Comparison of ENCODE assay signal across 17 cellular contexts in the genomic region with DNA sequence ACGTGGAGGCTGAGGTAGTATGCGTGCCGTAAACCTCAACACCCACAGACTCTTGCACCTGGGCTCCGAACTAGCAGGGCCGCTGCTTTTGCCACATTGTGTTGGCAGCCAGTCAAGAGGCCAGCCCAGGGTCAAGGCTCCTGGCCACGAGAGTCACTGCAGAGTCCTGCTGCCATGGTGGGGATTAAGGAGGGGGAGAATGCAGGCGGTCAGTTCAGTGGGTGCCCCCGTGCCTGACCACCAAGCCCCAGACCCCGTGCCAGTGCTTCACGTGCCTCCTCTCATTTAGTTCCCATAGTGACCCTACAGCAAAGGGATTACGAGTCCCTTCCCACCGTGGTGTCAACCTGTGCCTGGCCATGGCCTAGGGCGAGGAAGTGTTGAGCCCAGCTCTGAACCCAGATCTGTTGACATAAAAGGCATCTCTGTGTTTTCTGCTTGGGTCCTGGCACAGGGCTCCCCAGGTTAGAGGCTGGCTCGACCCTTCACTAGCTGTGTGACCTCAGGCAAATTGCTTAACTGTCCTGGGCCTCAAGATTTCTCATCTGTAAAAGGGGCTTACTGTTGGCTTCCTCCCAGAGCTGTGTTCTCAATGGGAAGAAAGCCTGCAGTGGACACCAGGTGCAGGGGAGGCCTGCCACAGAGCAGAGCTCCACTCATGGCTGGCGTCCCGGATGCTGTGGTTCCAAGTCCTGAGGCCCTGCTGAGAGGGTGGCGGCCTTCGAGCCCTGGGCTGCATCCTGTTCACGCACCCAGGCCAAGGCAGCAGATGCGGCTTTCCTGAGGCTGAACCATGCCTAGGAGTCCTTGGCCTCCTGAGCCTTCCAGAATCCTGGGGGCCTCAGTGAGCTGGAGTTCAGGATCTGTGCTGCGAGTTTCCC. TPM values are rescaled to one million over a fixed set of nuclear protein-coding genes. Genes with fewer than 3 reads are reported as not detected.
DNase-seq lines count a peak whose midpoint lies in the region; ATAC-seq, FAIRE-seq and TF ChIP-seq lines count a peak whose summit lies in the region.
"Had no signal": no experiment of that assay in that cellular context is flagged by ENCODE, and none has a peak within 500 bp of the region (broad histone marks: within the 10 kb centered on the region; RNA-seq: fewer than 3 reads in every experiment).

No MANE protein-coding gene starts in this region.

- H2AFZ ChIP-seq in astrocyte (ENCODE audit: low read depth, low read length): no peak overlapping the region

- H3K9me3 Mint-ChIP-seq in activated naive CD8-positive, alpha-beta T cell treated with anti-CD3 and anti-CD28 coated beads for 36 hours: no peaks in the 10 kb centered on the region
- no peaks in the 10 kb centered on the region for H3K9me3 Mint-ChIP-seq in activated naive CD8-positive, alpha-beta T cell treated with anti-CD3 and anti-CD28 coated beads, Interleukin-2, amount 50 U/mL, for 24 hours
- no peaks in the 10 kb centered on the region for H3K9me3 Mint-ChIP-seq in astrocyte (ENCODE audit: unreplicated experiment)
- no peaks in the 10 kb centered on the region for H3K9me3 Mint-ChIP-seq in type B pancreatic cell
- H3K9me3 Mint-ChIP-seq: neural crest cell had no signal

- intact Hi-C loops in left ventricle myocardium superior (cut with micrococcal nuclease): no loop called here

- no peaks in the 10 kb centered on the region for H3K79me2 ChIP-seq in astrocyte (ENCODE audit: insufficient read depth, low read length)

- TF ChIP-seq CTCF in astrocyte (IDR thresholded peaks at IDR 0.05; ENCODE audit: insufficient read depth, low read depth, low read length) (no peak), type B pancreatic cell (conservative IDR thresholded peaks at IDR 0.05) (no peak)

- no peak overlapping the region for H3K27ac ChIP-seq in astrocyte (ENCODE audit: low read depth, low read length)
- H3K27ac ChIP-seq: thyroid gland had no signal

- peaks cover 8% of the 10 kb centered on the region for H3K4me1 Mint-ChIP-seq in activated naive CD8-positive, alpha-beta T cell treated with anti-CD3 and anti-CD28 coated beads for 36 hours
- no peaks in the 10 kb centered on the region for H3K4me1 Mint-ChIP-seq in activated naive CD8-positive, alpha-beta T cell treated with anti-CD3 and anti-CD28 coated beads, Interleukin-2, amount 50 U/mL, for 24 hours
- H3K4me1 Mint-ChIP-seq in astrocyte (ENCODE audit: low read depth, unreplicated experiment) (peaks cover 20% of the 10 kb centered on the region), type B pancreatic cell (ENCODE audit: unreplicated experiment) (peaks cover 19% of the 10 kb centered on the region)
- H3K4me1 Mint-ChIP-seq: neural crest cell had no signal

- H3K4me3 ChIP-seq in astrocyte (ENCODE audit: insufficient read depth, low read depth, low read length): no peak overlapping the region
- H3K4me3 ChIP-seq: thyroid gland had no signal

- H3K27ac Mint-ChIP-seq in activated naive CD8-positive, alpha-beta T cell treated with anti-CD3 and anti-CD28 coated beads for 36 hours: no peak overlapping the region
- no peak overlapping the region for H3K27ac Mint-ChIP-seq in activated naive CD8-positive, alpha-beta T cell treated with anti-CD3 and anti-CD28 coated beads, Interleukin-2, amount 50 U/mL, for 24 hours
- H3K27ac Mint-ChIP-seq in astrocyte (ENCODE audit: unreplicated experiment) (no peak overlapping the region), type B pancreatic cell (peak overlapping the region; percentile 94)

- no peaks in the 10 kb centered on the region for H3K27me3 ChIP-seq in astrocyte (ENCODE audit: insufficient read depth, low read length)
- H3K27me3 ChIP-seq: thyroid gland had no signal

- H3K9ac ChIP-seq in astrocyte (ENCODE audit: low read length): no peak overlapping the region

- no peaks in the 10 kb centered on the region for H3K36me3 Mint-ChIP-seq in activated naive CD8-positive, alpha-beta T cell treated with anti-CD3 and anti-CD28 coated beads for 36 hours
- H3K36me3 Mint-ChIP-seq in activated naive CD8-positive, alpha-beta T cell treated with anti-CD3 and anti-CD28 coated beads, Interleukin-2, amount 50 U/mL, for 24 hours (ENCODE audit: low read depth): no peaks in the 10 kb centered on the region
- H3K36me3 Mint-ChIP-seq in astrocyte (ENCODE audit: low read depth, unreplicated experiment) (no peaks in the 10 kb centered on the region), type B pancreatic cell (no peaks in the 10 kb centered on the region)

- no peak overlapping the region for H3K4me2 ChIP-seq in astrocyte (ENCODE audit: low read length)

- H3K36me3 ChIP-seq in astrocyte (ENCODE audit: insufficient read depth, low read length): no peaks in the 10 kb centered on the region
- H3K36me3 ChIP-seq: thyroid gland had no signal

- no peak for ATAC-seq in activated naive CD8-positive, alpha-beta T cell treated with anti-CD3 and anti-CD28 coated beads, Interleukin-2, amount 50 U/mL, for 24 hours
- peak; percentile 70 for ATAC-seq in left ventricle myocardium superior
- no peak for ATAC-seq in HG02884 (IDR thresholded peaks at IDR 0.05; ENCODE audit: unreplicated experiment)
- ATAC-seq in GM19023 (IDR thresholded peaks at IDR 0.05; ENCODE audit: unreplicated experiment): no peak

- no peak for FAIRE-seq in astrocyte (lab: Jason Lieb, UNC)
- no peak for FAIRE-seq in GM12892 (lab: Jason Lieb, UNC)

- peak; percentile 20 for DNase-seq in activated naive CD8-positive, alpha-beta T cell treated with anti-CD3 and anti-CD28 coated beads for 36 hours
- no peak for DNase-seq in activated naive CD8-positive, alpha-beta T cell treated with anti-CD3 and anti-CD28 coated beads, Interleukin-2, amount 50 U/mL, for 24 hours
- DNase-seq in astrocyte (ENCODE audit: low read depth): peak; percentile 20
- peak; percentile 63 for DNase-seq in left ventricle myocardium superior
- DNase-seq in type B pancreatic cell (ENCODE audit: extremely low spot score, unreplicated experiment): no peak
- DNase-seq in GM12892 (ENCODE audit: insufficient read length): no peak
- DNase-seq: activated effector memory CD4-positive, alpha-beta T cell treated with Interleukin-2 at 50 U/mL for 16 hours; mammary epithelial cell; NCI-H1105; NCI-H2227 treated with DMSO at 0.1 percent for 48 hours; OCI-M1; thyroid gland had no signal

- no peaks in the 10 kb centered on the region for H3K9me3 ChIP-seq in astrocyte (ENCODE audit: insufficient read depth, low read depth, low read length)
- H3K9me3 ChIP-seq: thyroid gland had no signal

- H3K4me3 Mint-ChIP-seq in activated naive CD8-positive, alpha-beta T cell treated with anti-CD3 and anti-CD28 coated beads for 36 hours: no peak overlapping the region
- no peak overlapping the region for H3K4me3 Mint-ChIP-seq in activated naive CD8-positive, alpha-beta T cell treated with anti-CD3 and anti-CD28 coated beads, Interleukin-2, amount 50 U/mL, for 24 hours
- no peak overlapping the region for H3K4me3 Mint-ChIP-seq in astrocyte (ENCODE audit: unreplicated experiment)
- no peak overlapping the region for H3K4me3 Mint-ChIP-seq in type B pancreatic cell
- H3K4me3 Mint-ChIP-seq: neural crest cell had no signal

- H3K4me1 ChIP-seq in astrocyte (ENCODE audit: insufficient read depth, low read length): no peaks in the 10 kb centered on the region
- H3K4me1 ChIP-seq: thyroid gland had no signal

- TF ChIP-seq POLR2A in GM12892 (IDR thresholded peaks at IDR 0.05; ENCODE audit: low read depth, low read length): no peak

- H3K27me3 Mint-ChIP-seq in activated naive CD8-positive, alpha-beta T cell treated with anti-CD3 and anti-CD28 coated beads for 36 hours: no peaks in the 10 kb centered on the region
- no peaks in the 10 kb centered on the region for H3K27me3 Mint-ChIP-seq in activated naive CD8-positive, alpha-beta T cell treated with anti-CD3 and anti-CD28 coated beads, Interleukin-2, amount 50 U/mL, for 24 hours
- H3K27me3 Mint-ChIP-seq in astrocyte (ENCODE audit: low read depth, unreplicated experiment): peaks cover 2% of the 10 kb centered on the region
- no peaks in the 10 kb centered on the region for H3K27me3 Mint-ChIP-seq in type B pancreatic cell

- peaks cover 9% of the 10 kb centered on the region for H4K20me1 ChIP-seq in astrocyte (ENCODE audit: insufficient read depth, low read length)

RNA-seq across cellular contexts. Expression of a gene that starts 32.8 kb away (rescaled TPM):
- total RNA-seq in activated naive CD8-positive, alpha-beta T cell treated with anti-CD3 and anti-CD28 coated beads for 36 hours: 1 to 10 TPM; 1.9 to 3.1 TPM
- total RNA-seq in astrocyte: 36.6 and 57.3 TPM in 2 replicates
- total RNA-seq in left ventricle myocardium superior: 53.8 TPM
- 49.1 and 67.6 TPM in 2 replicates for total RNA-seq in type B pancreatic cell (ENCODE audit: low replicate concordance)
- polyA plus RNA-seq in GM12892 (2012; ENCODE audit: missing spikeins): 0.36 TPM
- total RNA-seq: Calu3; T-helper 1 cell treated with Interleukin-12 subunit alpha and Interleukin-12 subunit beta and Interleukin-4 antibody, amounts not matched to agents 30 ng/mL and 1 ng/mL, for 36 hours had no signal

Comparison
In these comparisons a context has a peak if more than half of its experiments do, and no peak if none do; other contexts are left out.
1. DNase-seq: peak in activated naive CD8-positive, alpha-beta T cell treated with anti-CD3 and anti-CD28 coated beads for 36 hours (single experiment), astrocyte (single experiment) and left ventricle myocardium superior (single experiment); none in activated naive CD8-positive, alpha-beta T cell treated with anti-CD3 and anti-CD28 coated beads, Interleukin-2, amount 50 U/mL, for 24 hours (single experiment), type B pancreatic cell (single experiment) and GM12892 (single experiment).